8 cellular contexts compared by ENCODE assay signal in the genomic region with DNA sequence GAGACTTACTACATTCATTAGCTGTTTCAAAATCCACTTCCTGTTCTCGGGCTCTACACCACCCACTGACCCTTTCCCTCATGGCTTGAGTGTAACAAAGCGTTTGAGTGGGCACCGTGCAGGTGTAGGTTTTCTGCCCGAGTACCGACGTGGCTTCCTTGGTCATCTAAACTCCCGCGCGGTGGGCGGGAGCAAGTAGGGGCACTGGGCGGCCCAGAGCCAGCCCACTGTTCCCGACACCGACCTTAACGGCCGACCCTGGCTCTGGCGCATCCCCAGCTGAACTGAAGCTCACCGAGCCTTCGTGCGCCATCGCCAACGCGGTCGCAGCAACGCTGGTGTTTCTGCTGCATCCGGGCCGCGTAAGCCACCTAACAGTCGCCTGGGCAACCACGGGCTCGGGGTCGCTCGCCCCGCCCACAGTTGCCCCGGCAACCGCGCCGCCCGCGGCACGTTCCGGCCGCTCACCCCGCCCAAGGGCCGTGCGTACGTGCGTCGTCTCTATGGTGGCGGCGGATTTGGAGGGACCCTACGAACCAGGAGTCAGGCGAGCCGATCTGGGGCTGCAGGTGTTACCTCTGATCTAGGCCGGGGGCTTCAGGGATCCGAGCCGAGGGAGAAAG. TPM values are rescaled to one million over a fixed set of nuclear protein-coding genes. Genes with fewer than 3 reads are reported as not detected.
DNase-seq lines count a peak whose midpoint lies in the region; ATAC-seq, FAIRE-seq and TF ChIP-seq lines count a peak whose summit lies in the region.

A gene (minus strand): TSS at position 372 of the 623 bp plus-strand sequence. CDS start 59 bp downstream, at position 313.
A gene with protein sequence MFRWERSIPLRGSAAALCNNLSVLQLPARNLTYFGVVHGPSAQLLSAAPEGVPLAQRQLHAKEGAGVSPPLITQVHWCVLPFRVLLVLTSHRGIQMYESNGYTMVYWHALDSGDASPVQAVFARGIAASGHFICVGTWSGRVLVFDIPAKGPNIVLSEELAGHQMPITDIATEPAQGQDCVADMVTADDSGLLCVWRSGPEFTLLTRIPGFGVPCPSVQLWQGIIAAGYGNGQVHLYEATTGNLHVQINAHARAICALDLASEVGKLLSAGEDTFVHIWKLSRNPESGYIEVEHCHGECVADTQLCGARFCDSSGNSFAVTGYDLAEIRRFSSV (plus strand): TSS at position 483 of the 623 bp plus-strand sequence. CDS start 424 bp downstream, outside the sequence.

- peaks cover 17% of the 10 kb centered on the region for H3K36me3 Mint-ChIP-seq in activated B cell treated with CpG ODN at 0.5 μM for 24 hours (ENCODE audit: low read depth)

- no peaks in the 10 kb centered on the region for H3K27me3 Mint-ChIP-seq in activated B cell treated with CpG ODN at 0.5 μM for 24 hours

- TF ChIP-seq CTCF in activated B cell treated with CpG ODN at 0.5 μM for 24 hours (IDR thresholded peaks at IDR 0.05), result no peak
- no peak for TF ChIP-seq CTCF in kidney (IDR thresholded peaks at IDR 0.05; ENCODE audit: borderline replicate concordance, extremely low read depth, insufficient read depth)

- H3K36me3 ChIP-seq in kidney (ENCODE audit: control insufficient read depth in 1 of 2, insufficient read depth in 2 of 2, low read length in 2 of 2), result peaks cover 0 to 12% of the 10 kb centered on the region in 2 donors

- POLR2A ChIA-PET in activated B cell treated with CpG ODN at 0.5 μM for 24 hours (lab: Charles Lee), result interaction anchor here (0.6 to 4.8 kb wide), 12 partner anchors 15 to 414 kb away, joined by 3 to 35 read pairs (median 4); a partner anchor contains a TSS

- no peaks in the 10 kb centered on the region for H3K9me3 Mint-ChIP-seq in activated B cell treated with CpG ODN at 0.5 μM for 24 hours

- CTCF ChIA-PET in activated B cell treated with CpG ODN at 0.5 μM for 24 hours (lab: Charles Lee), result interaction anchor here (1.2 to 1.6 kb wide), 2 partner anchors 19 to 35 kb away, joined by 3 to 6 read pairs; no protein-coding TSS in a partner anchor

- intact Hi-C loops in activated B cell treated with CpG ODN at 0.5 μM for 24 hours (cut with micrococcal nuclease) (loop anchor here (1.0 to 5.0 kb wide), 9 partner anchors 19 to 224 kb away; a partner anchor contains a TSS), kidney (cut with DNase I) (no loop called here)

- H3K4me1 ChIP-seq in kidney (ENCODE audit: control insufficient read depth in 1 of 2, insufficient read depth in 1 of 2, low read depth in 1 of 2, low read length in 2 of 2), result peaks cover 0 to 3% of the 10 kb centered on the region in 2 donors

- no peak for FAIRE-seq in kidney (lab: Jason Lieb, UNC)

- peak; percentile 97 for ATAC-seq in GM19023 (IDR thresholded peaks at IDR 0.05; ENCODE audit: unreplicated experiment)
- ATAC-seq in HG03175 (IDR thresholded peaks at IDR 0.05; ENCODE audit: unreplicated experiment), result peak; percentile 95
- ATAC-seq in activated B cell treated with CpG ODN at 0.5 μM for 24 hours (ENCODE audit: low read depth), result peak; percentile 88

- H3K4me1 Mint-ChIP-seq in activated B cell treated with CpG ODN at 0.5 μM for 24 hours, result peaks cover 44% of the 10 kb centered on the region

- peak within 1 kb of the TSS; percentile 65 to 78 for H3K27ac ChIP-seq in kidney (ENCODE audit: low read depth in 2 of 2, low read length in 2 of 2)

- H3K9ac ChIP-seq in kidney (ENCODE audit: low read length in 2 of 2), result peak within 1 kb of the TSS; percentile 43 to 77

- peak within 1 kb of the TSS; percentile 99 for H3K4me3 Mint-ChIP-seq in activated B cell treated with CpG ODN at 0.5 μM for 24 hours

- H3K9me3 ChIP-seq in kidney (ENCODE audit: control insufficient read depth in 1 of 2, low read length in 2 of 2), result no peaks in the 10 kb centered on the region

- peak within 1 kb of the TSS; percentile 96 for H3K27ac Mint-ChIP-seq in activated B cell treated with CpG ODN at 0.5 μM for 24 hours

- peak; percentile 97 for DNase-seq in AG08396 (ENCODE audit: low spot score)
- DNase-seq in NCI-H2227 treated with DMSO at 0.1 percent for 48 hours (lab: John Stamatoyannopoulos, UW), result peak; percentile 95
- peak; percentile 97 for DNase-seq in activated B cell treated with CpG ODN at 0.5 μM for 24 hours
- DNase-seq in central memory CD4-positive, alpha-beta T cell, result peak; percentile 95
- peak; percentile 96 for DNase-seq in kidney
- peak; percentile 97 for DNase-seq in stimulated activated CD4-positive, alpha-beta T cell treated with anti-CD3 and anti-CD28 coated beads, Interleukin-15, amount 100 ng/mL, for 24 hours

- peak within 1 kb of the TSS; percentile 64 to 92 for H3K4me3 ChIP-seq in kidney (ENCODE audit: low read length in 2 of 2)

RNA-seq across cellular contexts. Expression of the first gene that starts in this region (rescaled TPM):
- total RNA-seq in activated B cell treated with CpG ODN at 0.5 μM for 24 hours (3.9 and 5.5 TPM in 2 replicates), kidney (11.6 TPM)
- polyA plus RNA-seq in kidney (ENCODE audit: insufficient read depth, low read depth, low replicate concordance), result 8.8 TPM

RNA-seq across cellular contexts. Expression of the second gene that starts in this region (rescaled TPM):
- total RNA-seq in activated B cell treated with CpG ODN at 0.5 μM for 24 hours, result 32.3 and 33.5 TPM in 2 replicates
- total RNA-seq in kidney, result 23.3 TPM
- 37.6 TPM for polyA plus RNA-seq in kidney (ENCODE audit: insufficient read depth, low read depth, low replicate concordance)

Comparison
In these comparisons a context has a peak if more than half of its experiments do, and no peak if none do; other contexts are left out.
1. Peak in every context shown above with its lines: DNase-seq, ATAC-seq, H3K4me3 ChIP-seq and H3K27ac ChIP-seq.